In genomic region chr7:4883352-4884144, GRCh38 we compare ENCODE assay signal across 8 cellular contexts. TPM values are rescaled to one million over a fixed set of nuclear protein-coding genes. Genes with fewer than 3 reads are reported as not detected.
A peak's percentile ranks its signal among the peaks of the same experiment; 100 is the strongest.
DNase-seq lines count a peak whose midpoint lies in the region; ATAC-seq lines count a peak whose summit lies in the region.

Gene RADIL (minus strand): TSS chr7:4883716. CDS start chr7:4878139, 5,577 bp downstream.

- DNase-seq in G401 (ENCODE audit: low spot score) (peak; percentile 98), NCI-H2107 treated with DMSO at 0.1 percent for 48 hours (lab: John Stamatoyannopoulos, UW; ENCODE audit: unreplicated experiment) (peak; percentile 59), caudate nucleus (lab: John Stamatoyannopoulos, UW) (peak; percentile 5 to 97 (median 87)), iris pigment epithelial cell (ENCODE audit: low read depth) (peak; percentile 81)
- DNase-seq in stimulated activated CD4-positive, alpha-beta T cell treated with anti-CD3 and anti-CD28 coated beads, Interleukin-12 subunit alpha, Interleukin-12 subunit beta, amount 100 ng/mL, for 24 hours (ENCODE audit: low read depth in 2 of 2) = peak; percentile 83 to 92

- ATAC-seq in HG02798 (IDR thresholded peaks at IDR 0.05; ENCODE audit: poor library complexity, unreplicated experiment) = peak; percentile 66
- peak; percentile 91 to 92 for ATAC-seq in activated CD4-positive, CD25-positive, alpha-beta regulatory T cell treated with anti-CD3 and anti-CD28 coated beads, Interleukin-2, amount 50 U/mL, for 24 hours
- ATAC-seq in GM19324 (IDR thresholded peaks at IDR 0.05; ENCODE audit: low FRiP score, unreplicated experiment) = no peak

- in situ Hi-C loops in G401 (cut with HindIII; ENCODE audit: low sequenced_read_pairs) = no loop called here

- H3K27ac ChIP-seq in caudate nucleus (ENCODE audit: low read depth, low read length) = peak within 1 kb of the TSS; percentile 24

RNA-seq across cellular contexts. Expression of gene RADIL, which starts in this region (rescaled TPM):
- 7.3 and 14.8 TPM in 2 replicates for total RNA-seq in G401 (2014; rRNA removed; shearing (Covaris generic))
